Comparison of ENCODE assay signal across 8 cellular contexts in the genomic region with DNA sequence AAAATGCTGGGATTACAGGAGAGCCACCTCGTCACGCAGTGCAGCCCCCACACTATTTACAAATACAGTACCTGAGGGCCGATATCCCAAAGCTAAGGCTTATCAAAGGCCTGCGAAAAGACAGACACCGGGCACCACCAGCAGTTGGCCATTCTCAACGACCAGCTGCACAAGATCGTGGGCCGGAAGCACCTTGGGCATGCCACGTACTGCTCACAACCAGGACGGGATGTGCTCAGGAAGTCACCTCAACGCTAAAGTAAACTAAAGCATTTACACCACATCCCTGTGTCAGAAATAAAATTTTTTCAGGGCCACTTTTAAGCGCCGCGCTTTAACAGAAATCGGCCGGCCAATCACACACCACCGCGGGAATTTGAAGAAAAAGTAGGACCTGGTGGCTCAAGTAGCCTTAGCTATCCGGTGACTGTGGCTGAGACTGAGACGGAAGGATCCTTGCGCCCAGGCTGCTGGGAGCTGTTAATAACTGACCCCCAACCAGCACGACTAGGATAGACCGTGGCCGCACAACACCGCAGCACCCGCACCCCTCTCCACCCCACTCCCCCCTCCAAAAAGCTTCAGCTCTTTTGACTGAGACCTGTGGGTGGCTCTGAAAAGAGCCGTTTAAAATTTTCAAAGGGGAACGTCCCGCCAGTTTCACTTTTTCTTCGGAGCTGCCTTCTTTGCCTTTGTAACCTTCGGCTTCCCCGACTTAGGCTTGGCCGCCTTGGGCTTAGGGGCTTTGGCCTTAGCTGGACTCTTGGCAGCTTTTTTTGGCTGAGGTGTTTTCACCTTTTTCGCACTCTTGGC.
A peak's percentile ranks its signal among the peaks of the same experiment; 100 is the strongest.
DNase-seq lines count a peak whose midpoint lies in the region; ATAC-seq and TF ChIP-seq lines count a peak whose summit lies in the region.

No MANE protein-coding gene starts in this region.

- H3K36me3 ChIP-seq in effector memory CD4-positive, alpha-beta T cell (ENCODE audit: control insufficient read depth, insufficient read depth, low read length) = no peaks in the 10 kb centered on the region

- no peaks in the 10 kb centered on the region for H3K27me3 ChIP-seq in effector memory CD4-positive, alpha-beta T cell (replicated peaks; ENCODE audit: control insufficient read depth, insufficient read depth, low read length, poor library complexity, severe bottlenecking)

- peak overlapping the region; percentile 66 for H3K4me3 ChIP-seq in effector memory CD4-positive, alpha-beta T cell (ENCODE audit: insufficient read depth, low read depth, low read length, poor library complexity, severe bottlenecking)

- H3K9me3 ChIP-seq in effector memory CD4-positive, alpha-beta T cell (ENCODE audit: control insufficient read depth, low read length) = no peaks in the 10 kb centered on the region

- H3K27me3 Mint-ChIP-seq in mesothelial cell of epicardium (ENCODE audit: low read depth) = no peaks in the 10 kb centered on the region
- H3K27me3 Mint-ChIP-seq in stimulated activated naive B cell treated with anti-CD40 and anti-IgM and Interleukin-4, amounts not matched to agents 10 μg/mL and 1 μg/mL and 100 μg/mL, for 72 hours = no peaks in the 10 kb centered on the region

- no peaks in the 10 kb centered on the region for H3K9me3 Mint-ChIP-seq in mesothelial cell of epicardium
- H3K9me3 Mint-ChIP-seq in stimulated activated naive B cell treated with anti-CD40 and anti-IgM and Interleukin-4, amounts not matched to agents 10 μg/mL and 1 μg/mL and 100 μg/mL, for 72 hours = no peaks in the 10 kb centered on the region

- no peak for TF ChIP-seq CTCF in mesothelial cell of epicardium (IDR thresholded peaks at IDR 0.05; ENCODE audit: unreplicated experiment)

- peak overlapping the region; percentile 80 for H3K27ac ChIP-seq in effector memory CD4-positive, alpha-beta T cell (ENCODE audit: insufficient read depth, low read length, poor library complexity, severe bottlenecking)

- DNase-seq in EH (ENCODE audit: low read depth) = peak; percentile 79
- DNase-seq in M059J (ENCODE audit: low read depth) = peak; percentile 80
- DNase-seq in activated CD4-positive, alpha-beta T cell treated with anti-CD3 and anti-CD28 coated beads for 48 hours = peak; percentile 87
- DNase-seq in effector memory CD4-positive, alpha-beta T cell = peak; percentile 33 to 60 (median 55)
- DNase-seq in mesothelial cell of epicardium (ENCODE audit: low spot score in 2 of 2, unreplicated experiment in 2 of 2) = no peak
- peak; percentile 81 for DNase-seq in stimulated activated naive B cell treated with anti-CD40 and anti-IgM and Interleukin-4, amounts not matched to agents 10 μg/mL and 1 μg/mL and 100 μg/mL, for 72 hours
- DNase-seq in SW 1271 (lab: John Stamatoyannopoulos, UW) = no peak

- ATAC-seq in GM21737 (IDR thresholded peaks at IDR 0.05; ENCODE audit: unreplicated experiment) = peak; percentile 49
- ATAC-seq in stimulated activated naive B cell treated with anti-CD40 and anti-IgM and Interleukin-4, amounts not matched to agents 10 μg/mL and 1 μg/mL and 100 μg/mL, for 72 hours (replicated peaks) = peak; percentile 50 to 61

- peaks cover 23% of the 10 kb centered on the region for H3K4me1 Mint-ChIP-seq in mesothelial cell of epicardium
- H3K4me1 Mint-ChIP-seq in stimulated activated naive B cell treated with anti-CD40 and anti-IgM and Interleukin-4, amounts not matched to agents 10 μg/mL and 1 μg/mL and 100 μg/mL, for 72 hours = peaks cover 17 to 34% of the 10 kb centered on the region in 2 donors

- H3K27ac Mint-ChIP-seq in mesothelial cell of epicardium = peak overlapping the region; percentile 93
- H3K27ac Mint-ChIP-seq in stimulated activated naive B cell treated with anti-CD40 and anti-IgM and Interleukin-4, amounts not matched to agents 10 μg/mL and 1 μg/mL and 100 μg/mL, for 72 hours = peak overlapping the region; percentile 100

- H3K36me3 Mint-ChIP-seq in mesothelial cell of epicardium = no peaks in the 10 kb centered on the region
- H3K36me3 Mint-ChIP-seq in stimulated activated naive B cell treated with anti-CD40 and anti-IgM and Interleukin-4, amounts not matched to agents 10 μg/mL and 1 μg/mL and 100 μg/mL, for 72 hours = peaks cover 2 to 18% of the 10 kb centered on the region in 2 donors

- H3K4me3 Mint-ChIP-seq in mesothelial cell of epicardium = peak overlapping the region; percentile 87
- H3K4me3 Mint-ChIP-seq in stimulated activated naive B cell treated with anti-CD40 and anti-IgM and Interleukin-4, amounts not matched to agents 10 μg/mL and 1 μg/mL and 100 μg/mL, for 72 hours = peak overlapping the region; percentile 92

- H3K4me1 ChIP-seq in effector memory CD4-positive, alpha-beta T cell (ENCODE audit: control insufficient read depth, insufficient read depth, low read length, poor library complexity, severe bottlenecking) = no peaks in the 10 kb centered on the region

Comparison
In these comparisons a context has a peak if more than half of its experiments do, and no peak if none do; other contexts are left out.
1. DNase-seq: peak in EH (single experiment), M059J (single experiment), activated CD4-positive, alpha-beta T cell treated with anti-CD3 and anti-CD28 coated beads for 48 hours (single experiment), effector memory CD4-positive, alpha-beta T cell (3 of 3) and stimulated activated naive B cell treated with anti-CD40 and anti-IgM and Interleukin-4, amounts not matched to agents 10 μg/mL and 1 μg/mL and 100 μg/mL, for 72 hours (single experiment); none in mesothelial cell of epicardium (0 of 2) and SW 1271 (0 of 2).